25 cellular contexts compared by ENCODE assay signal in the genomic region with DNA sequence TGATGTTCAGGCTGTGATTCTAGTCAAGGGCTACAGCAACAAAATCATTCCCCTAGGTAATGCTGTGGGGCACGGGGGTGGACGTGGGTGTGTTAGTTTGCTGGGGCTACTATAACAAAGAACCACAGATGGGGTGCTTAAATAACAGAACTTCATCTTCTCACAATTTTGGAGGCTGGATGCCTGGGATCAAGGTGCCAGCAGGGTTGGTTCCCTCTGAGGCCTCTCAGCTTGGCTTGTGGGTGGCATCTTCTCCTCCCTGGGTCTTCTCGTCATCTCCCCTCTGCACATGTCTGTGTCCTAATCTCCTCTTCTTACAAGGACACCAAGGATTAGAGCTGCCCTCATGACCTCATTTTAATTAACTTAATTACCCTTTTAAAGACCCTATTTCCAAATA.
DNase-seq lines count a peak whose midpoint lies in the region; ATAC-seq, FAIRE-seq and TF ChIP-seq lines count a peak whose summit lies in the region.
"Had no signal": no experiment of that assay in that cellular context is flagged by ENCODE, and none has a peak within 500 bp of the region (broad histone marks: within the 10 kb centered on the region; RNA-seq: fewer than 3 reads in every experiment).

No MANE protein-coding gene starts in this region.

- POLR2A ChIA-PET in HepG2 (lab: Yijun Ruan, JAX): interaction anchor here (1.0 kb wide), 1 partner anchor 16 kb away, joined by 3 read pairs; no protein-coding TSS in a partner anchor
- POLR2A ChIA-PET in CD4-positive, alpha-beta memory T cell (lab: Charles Lee; ENCODE audit: partially characterized antibody): no interaction called here

- H3K23ac ChIP-seq in trophoblast cell (ENCODE audit: low read length): no peak overlapping the region

- H4K12ac ChIP-seq in trophoblast cell (ENCODE audit: low read depth, low read length): no peak overlapping the region

- H3K79me1 ChIP-seq in trophoblast cell (ENCODE audit: low read length): peaks cover 8% of the 10 kb centered on the region

- H3K9ac ChIP-seq in liver (ENCODE audit: low read depth in 1 of 2, low read length in 2 of 2) (peak overlapping the region in 1 of 2 donors; percentile 12), HepG2 (ENCODE audit: insufficient read depth, low read depth, low read length) (no peak overlapping the region), trophoblast cell (ENCODE audit: low read length) (no peak overlapping the region)
- H3K9ac ChIP-seq: BLaER1 treated with 17β-estradiol and CSF1 and Interleukin-3, amounts not matched to agents 10 nM and 100 nM; GM23248 had no signal

- peaks cover 0 to 13% (median 6%) of the 10 kb centered on the region in 4 donors for H3K4me1 Mint-ChIP-seq in CD4-positive, alpha-beta memory T cell

- ATAC-seq in HepG2: no peak
- ATAC-seq in SK-N-SH treated with all-trans-retinoic acid at 6 μM for 48 hours: no peak

- H2BK12ac ChIP-seq in trophoblast cell (ENCODE audit: low read length): peak overlapping the region; percentile 63

- H3K4me3 Mint-ChIP-seq in CD4-positive, alpha-beta memory T cell: no peak overlapping the region
- H3K4me3 Mint-ChIP-seq: CD14-positive monocyte; CD4-positive, alpha-beta T cell had no signal

- no peak overlapping the region for H2AK5ac ChIP-seq in trophoblast cell (ENCODE audit: low read length)

- H3K4me1 ChIP-seq in liver (ENCODE audit: control insufficient read depth in 4 of 4, insufficient read depth in 4 of 4, low read length in 3 of 4) (peaks cover 7 to 48% (median 31%) of the 10 kb centered on the region in 4 donors), HepG2 (ENCODE audit: insufficient read depth, low read length) (peaks cover 82% of the 10 kb centered on the region), trophoblast cell (ENCODE audit: control insufficient read depth in 1 of 2, insufficient read depth in 2 of 2, low read length in 2 of 2) (peaks cover 13 to 17% of the 10 kb centered on the region in 2 experiments)
- H3K4me1 ChIP-seq in CD4-positive, alpha-beta memory T cell (ENCODE audit: insufficient read depth, low read length): peaks cover 19% of the 10 kb centered on the region

- peaks cover 7% of the 10 kb centered on the region for H3K79me2 ChIP-seq in HepG2 (ENCODE audit: insufficient read depth, low read length)
- H3K79me2 ChIP-seq in trophoblast cell (ENCODE audit: control insufficient read depth, insufficient read depth, low read length, poor library complexity): no peaks in the 10 kb centered on the region

- H3K9me3 Mint-ChIP-seq in CD4-positive, alpha-beta memory T cell: no peaks in the 10 kb centered on the region
- H3K9me3 Mint-ChIP-seq: CD14-positive monocyte; CD4-positive, alpha-beta T cell had no signal

- H3K9me3 ChIP-seq in liver (ENCODE audit: control insufficient read depth in 4 of 4, low read length in 3 of 4): no peaks in the 10 kb centered on the region
- H3K9me3 ChIP-seq in HepG2 (ENCODE audit: low read length): no peaks in the 10 kb centered on the region
- no peaks in the 10 kb centered on the region for H3K9me3 ChIP-seq in trophoblast cell (ENCODE audit: insufficient read depth, low read depth, low read length)
- no peaks in the 10 kb centered on the region for H3K9me3 ChIP-seq in CD4-positive, alpha-beta memory T cell (ENCODE audit: control insufficient read depth in 1 of 2, low read length in 2 of 2)
- H3K9me3 ChIP-seq: BE2C; BLaER1 treated with 17β-estradiol and CSF1 and Interleukin-3, amounts not matched to agents 10 nM and 100 nM had no signal

- WGBS in liver: 98% methylated on average over 3 of the region's 3 CpGs
- WGBS in HepG2 (ENCODE audit: low lambda C conversion rate): 97% methylated on average over 3 of the region's 3 CpGs
- WGBS in trophoblast cell (ENCODE audit: extremely low coverage, insufficient coverage, insufficient read length): no CpG with 5 or more reads among the region's 3 CpGs

- peaks cover 20 to 25% of the 10 kb centered on the region in 2 donors for H3K36me3 Mint-ChIP-seq in CD4-positive, alpha-beta memory T cell

- TF ChIP-seq EP300 in HepG2 (IDR thresholded peaks at IDR 0.05; ENCODE audit: low read depth in 2 of 2, low read length in 2 of 2) (no peak), HepG2 (CRISPR knock-in tag; IDR thresholded peaks at IDR 0.05; ENCODE audit: borderline replicate concordance) (no peak)

- no peaks in the 10 kb centered on the region for H3K27me3 Mint-ChIP-seq in CD4-positive, alpha-beta memory T cell
- H3K27me3 Mint-ChIP-seq: CD4-positive, alpha-beta T cell had no signal

- no peaks in the 10 kb centered on the region for H3K27me3 ChIP-seq in liver (ENCODE audit: control insufficient read depth in 4 of 4, insufficient read depth in 4 of 4, low read length in 3 of 4)
- no peaks in the 10 kb centered on the region for H3K27me3 ChIP-seq in HepG2 (ENCODE audit: control insufficient read depth in 1 of 2, insufficient read depth in 2 of 2, low read length in 2 of 2)
- H3K27me3 ChIP-seq in trophoblast cell (ENCODE audit: insufficient read depth, low read length): no peaks in the 10 kb centered on the region
- no peaks in the 10 kb centered on the region for H3K27me3 ChIP-seq in CD4-positive, alpha-beta memory T cell (ENCODE audit: insufficient read depth, low read length)
- H3K27me3 ChIP-seq: BE2C; BLaER1 treated with 17β-estradiol and CSF1 and Interleukin-3, amounts not matched to agents 10 nM and 100 nM had no signal

- no peak overlapping the region for H4K8ac ChIP-seq in trophoblast cell (ENCODE audit: low read depth, low read length)

- H4K20me1 ChIP-seq in HepG2 (ENCODE audit: insufficient read depth, low read length): no peaks in the 10 kb centered on the region

- CTCF ChIA-PET in HepG2 (lab: Yijun Ruan, JAX; ENCODE audit: low intra/inter-chr PET ratio, low total read pairs): no interaction called here
- CTCF ChIA-PET in CD4-positive, alpha-beta memory T cell (lab: Charles Lee; ENCODE audit: partially characterized antibody): no interaction called here

- TF ChIP-seq RAD21 in liver (IDR thresholded peaks at IDR 0.05) (no peak), HepG2 (CRISPR knock-in tag; IDR thresholded peaks at IDR 0.05) (no peak)

- peak overlapping the region in 1 of 7 donors; percentile 79 for H3K27ac Mint-ChIP-seq in CD4-positive, alpha-beta memory T cell
- H3K27ac Mint-ChIP-seq: CD14-positive monocyte; CD4-positive, alpha-beta T cell had no signal

- H3K4me2 ChIP-seq in HepG2 (ENCODE audit: low read depth, low read length) (no peak overlapping the region), trophoblast cell (ENCODE audit: low read length) (no peak overlapping the region)

- no peak overlapping the region for H3K4ac ChIP-seq in trophoblast cell (ENCODE audit: low read depth, low read length)

- intact Hi-C loops in HepG2 (cut with micrococcal nuclease; ENCODE audit: unreplicated experiment): loop anchor here (5.0 to 10.0 kb wide), 2 partner anchors 75 to 127 kb away; partner anchors contain the start of gene LRCH1
- intact Hi-C loops in CD4-positive, alpha-beta memory T cell (cut with micrococcal nuclease): no loop called here

- TF ChIP-seq POLR2A in HepG2 (IDR thresholded peaks at IDR 0.05; ENCODE audit: insufficient read depth in 1 of 2, low read depth in 2 of 2, low read length in 2 of 2): no peak

- H2BK120ac ChIP-seq in trophoblast cell (ENCODE audit: insufficient read depth, low read length, poor library complexity): no peak overlapping the region

- in situ Hi-C loops in HepG2 (cut with HindIII; ENCODE audit: extremely low pct_ligation_motif_present, low pct_unique_long_range_greater_than_20kb): loop anchor here (10.0 kb wide), 1 partner anchor 537 kb away; no protein-coding TSS in a partner anchor

- H3K18ac ChIP-seq in trophoblast cell (ENCODE audit: low read length): no peak overlapping the region

- no peak overlapping the region for H3K14ac ChIP-seq in trophoblast cell (ENCODE audit: low read length)

- H3K4me3 ChIP-seq in liver (ENCODE audit: low read depth in 1 of 3, low read length in 3 of 3) (no peak overlapping the region), HepG2 (replicated peaks in 1 of 3; ENCODE audit: insufficient read depth in 1 of 3, low read depth in 2 of 3, low read length in 3 of 3) (no peak overlapping the region), trophoblast cell (ENCODE audit: low read depth, low read length) (no peak overlapping the region)
- no peak overlapping the region for H3K4me3 ChIP-seq in CD4-positive, alpha-beta memory T cell (ENCODE audit: low read length in 2 of 2)
- H3K4me3 ChIP-seq: BLaER1 treated with 17β-estradiol and CSF1 and Interleukin-3, amounts not matched to agents 10 nM and 100 nM; GM23248 had no signal

- no peak for TF ChIP-seq CTCF in liver (IDR thresholded peaks at IDR 0.05; ENCODE audit: low read depth, low read length, missing input control)
- TF ChIP-seq CTCF in HepG2 (CRISPR knock-in tag; IDR thresholded peaks at IDR 0.05): no peak

- no peak overlapping the region for H4K91ac ChIP-seq in trophoblast cell (ENCODE audit: low read depth, low read length)

- H3K27ac ChIP-seq in liver (ENCODE audit: low read depth in 1 of 2, low read length in 2 of 2): peak overlapping the region; percentile 93 to 99
- no peak overlapping the region for H3K27ac ChIP-seq in HepG2 (ENCODE audit: extremely low read length, insufficient read depth, low read length)
- H3K27ac ChIP-seq in trophoblast cell (ENCODE audit: low read depth, low read length): no peak overlapping the region
- no peak overlapping the region for H3K27ac ChIP-seq in CD4-positive, alpha-beta memory T cell (ENCODE audit: low read depth, low read length)
- H3K27ac ChIP-seq: 22Rv1; BLaER1 treated with 17β-estradiol and CSF1 and Interleukin-3, amounts not matched to agents 10 nM and 100 nM; GM23248 had no signal

- no TSS peak for BruUV-seq in HepG2 (replicated peaks; lab: Mats Ljungman, UMichigan)

- DNase-seq in HepG2 (ENCODE audit: low spot score): no peak
- DNase-seq in NCI-H82 treated with DMSO at 0.1 percent for 48 hours (lab: John Stamatoyannopoulos, UW; ENCODE audit: unreplicated experiment): peak; percentile 43
- no peak for DNase-seq in trophoblast cell
- DNase-seq in NCI-H446 treated with DMSO at 0.1 percent for 48 hours (lab: John Stamatoyannopoulos, UW): no peak
- DNase-seq in activated CD8-positive, alpha-beta memory T cell treated with anti-CD3 and anti-CD28 coated beads, Interleukin-2, amount 50 U/mL, for 4 hours: no peak
- DNase-seq in CD4-positive, alpha-beta memory T cell: no peak
- DNase-seq: ACHN; AML-193; BE2C; CD4-positive, alpha-beta T cell; COR-L47; DMS153; DND-41; GM23248; H7; HCEC 1CT had no signal

- peak overlapping the region; percentile 38 for H2BK5ac ChIP-seq in trophoblast cell (ENCODE audit: low read depth, low read length, poor library complexity)

- FAIRE-seq in HepG2 (lab: Jason Lieb, UNC): no peak
- FAIRE-seq: A204.1, G401.6, GM12892, H1 had no signal

- no peaks in the 10 kb centered on the region for H3K36me3 ChIP-seq in liver (ENCODE audit: control insufficient read depth in 4 of 4, insufficient read depth in 3 of 4, low read depth in 1 of 4, low read length in 3 of 4)
- peaks cover 2 to 11% of the 10 kb centered on the region in 2 experiments; a peak in 2 of 5 replicates for H3K36me3 ChIP-seq in HepG2 (replicated peaks in 1 of 2; ENCODE audit: control insufficient read depth in 1 of 2, insufficient read depth in 2 of 2, low read length in 2 of 2)
- peaks cover 0 to 4% of the 10 kb centered on the region in 2 experiments for H3K36me3 ChIP-seq in trophoblast cell (ENCODE audit: control insufficient read depth in 1 of 2, insufficient read depth in 2 of 2, low read length in 2 of 2)
- no peaks in the 10 kb centered on the region for H3K36me3 ChIP-seq in CD4-positive, alpha-beta memory T cell (ENCODE audit: insufficient read depth, low read length)

- H2AFZ ChIP-seq in HepG2 (ENCODE audit: low read length): no peak overlapping the region
- H2AFZ ChIP-seq in trophoblast cell (ENCODE audit: insufficient read depth, low read length, poor library complexity): no peak overlapping the region
- H2AFZ ChIP-seq: GM23248 had no signal

Comparison
In these comparisons a context has a peak if more than half of its experiments do, and no peak if none do; other contexts are left out.
1. H3K27ac ChIP-seq: peak in liver (2 of 2); none in HepG2 (single experiment), trophoblast cell (single experiment) and CD4-positive, alpha-beta memory T cell (single experiment).